In the genomic region with DNA sequence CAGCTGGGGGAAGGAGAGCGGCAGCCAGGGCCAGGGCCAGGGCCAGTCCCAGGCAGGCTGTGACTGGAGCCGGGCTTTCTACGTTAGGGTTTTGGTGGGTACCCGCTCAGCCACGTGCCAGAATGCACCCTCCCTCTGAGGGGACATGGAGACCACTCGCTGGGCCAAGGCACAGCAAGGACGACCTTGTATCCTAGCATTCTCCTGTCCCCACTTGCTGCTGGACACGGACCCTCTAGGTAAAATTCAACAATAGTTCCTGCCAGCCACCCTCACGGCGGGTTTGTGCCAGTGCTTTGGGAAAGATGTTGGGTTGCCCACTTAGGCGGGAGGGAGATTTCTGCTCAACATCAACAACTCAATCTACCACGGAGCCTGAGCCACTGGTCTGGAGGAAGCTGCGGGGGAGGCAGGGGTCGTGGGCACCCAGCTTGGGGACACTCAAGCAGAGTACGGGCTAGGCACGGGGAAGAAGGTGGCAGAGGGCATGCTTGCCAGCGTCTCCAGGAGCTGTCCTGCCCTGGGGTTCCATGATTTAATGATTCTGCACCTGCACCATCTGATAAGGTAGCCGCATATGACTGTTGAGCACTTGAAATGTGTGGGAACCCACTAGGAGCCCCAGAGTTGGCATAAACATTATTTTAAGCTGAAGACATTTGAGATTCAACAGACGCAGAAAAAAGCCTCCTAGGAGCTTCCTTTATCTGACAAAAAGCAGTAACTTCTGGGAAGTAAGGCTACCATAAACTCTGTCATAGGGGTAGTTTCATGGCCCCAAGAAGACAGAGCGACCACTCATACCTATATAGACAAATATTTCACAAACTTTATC, we compare ENCODE assay signal across 10 cellular contexts. TPM values are rescaled to one million over a fixed set of nuclear protein-coding genes. Genes with fewer than 3 reads are reported as not detected.
DNase-seq lines count a peak whose midpoint lies in the region; ATAC-seq, FAIRE-seq and TF ChIP-seq lines count a peak whose summit lies in the region.
"Had no signal": no experiment of that assay in that cellular context is flagged by ENCODE, and none has a peak within 500 bp of the region (broad histone marks: within the 10 kb centered on the region; RNA-seq: fewer than 3 reads in every experiment).

No MANE protein-coding gene starts in this region.

- peaks cover 8% of the 10 kb centered on the region for H3K4me1 ChIP-seq in GM12878 (ENCODE audit: control insufficient read depth, insufficient read depth, low read length)
- H3K4me1 ChIP-seq in lower lobe of right lung, result peaks cover 52% of the 10 kb centered on the region
- H3K4me1 ChIP-seq in smooth muscle cell (ENCODE audit: low read depth), result peaks cover 48% of the 10 kb centered on the region
- H3K4me1 ChIP-seq in small intestine (ENCODE audit: control insufficient read depth in 2 of 2, insufficient read depth in 1 of 2, low read depth in 1 of 2, low read length in 1 of 2), result peaks cover 2 to 14% of the 10 kb centered on the region in 2 donors

- FAIRE-seq in GM12891 (lab: Jason Lieb, UNC) (peak; percentile 48), GM12878 (lab: Jason Lieb, UNC) (no peak), small intestine (lab: Jason Lieb, UNC) (no peak)
- FAIRE-seq: D721Med had no signal

- CTCF ChIA-PET in GM12878 (lab: Yijun Ruan, JAX), result no interaction called here

- TF ChIP-seq CTCF in GM12878 (IDR thresholded peaks at IDR 0.05 in 2 of 3, conservative IDR thresholded peaks at IDR 0.05 in 1 of 3; ENCODE audit: control insufficient read depth in 2 of 3, extremely low read depth in 1 of 3, insufficient read depth in 1 of 3, low read depth in 3 of 3, low read length in 3 of 3), result no peak
- TF ChIP-seq CTCF in lower lobe of right lung (IDR thresholded peaks at IDR 0.05), result no peak
- TF ChIP-seq CTCF in smooth muscle cell (IDR thresholded peaks at IDR 0.05; ENCODE audit: borderline replicate concordance, insufficient read depth, poor library complexity, severe bottlenecking), result no peak
- TF ChIP-seq CTCF in HFFc6 (IDR thresholded peaks at IDR 0.05), result no peak

- peaks cover 26% of the 10 kb centered on the region for H3F3A ChIP-seq in smooth muscle cell (ENCODE audit: low read depth)

- POLR2A ChIA-PET in GM12878 (lab: Charles Lee), result interaction anchor here (0.7 kb wide), 1 partner anchor 18 kb away, joined by 6 read pairs; no protein-coding TSS in a partner anchor

- H3K4me3 ChIP-seq in GM12878 (no peak overlapping the region), lower lobe of right lung (peak overlapping the region; percentile 48), smooth muscle cell (peak overlapping the region; percentile 41), small intestine (ENCODE audit: low read depth in 1 of 2, low read length in 2 of 2) (no peak overlapping the region)

- H3K9ac ChIP-seq in GM12878 (ENCODE audit: control insufficient read depth, insufficient read depth, low read length) (no peak overlapping the region; the same call in 1 of the 2 replicates), smooth muscle cell (ENCODE audit: low read depth) (no peak overlapping the region)

- TF ChIP-seq POLR2A in GM12891 (IDR thresholded peaks at IDR 0.05; ENCODE audit: low read depth, low read length) (no peak), GM12878 (IDR thresholded peaks at IDR 0.05; ENCODE audit: low read depth, low read length) (no peak)

- TF ChIP-seq RAD21 in GM12878 (IDR thresholded peaks at IDR 0.05; ENCODE audit: insufficient read depth, low read depth, low read length), result no peak

- H3K4me3 Mint-ChIP-seq in HFFc6, result no peak overlapping the region

- H4K20me1 ChIP-seq in GM12878 (ENCODE audit: control insufficient read depth, insufficient read depth) (no peaks in the 10 kb centered on the region; the same call in 1 of the 2 replicates), smooth muscle cell (ENCODE audit: low read depth) (no peaks in the 10 kb centered on the region)

- intact Hi-C loops in GM12878 (cut with micrococcal nuclease; ENCODE audit: unreplicated experiment) (no loop called here), lower lobe of right lung (cut with DNase I) (no loop called here)

- in situ Hi-C loops in GM12878 (cut with MboI), result no loop called here

- H3K27ac Mint-ChIP-seq in HFFc6, result no peak overlapping the region

- ATAC-seq in GM12878 (no peak), lower lobe of right lung (no peak), HG03354 (IDR thresholded peaks at IDR 0.05; ENCODE audit: poor library complexity, severe bottlenecking, unreplicated experiment) (no peak), HG03280 (IDR thresholded peaks at IDR 0.05; ENCODE audit: unreplicated experiment) (no peak)

- H3K79me2 ChIP-seq in GM12878 (ENCODE audit: control insufficient read depth, insufficient read depth, low read length), result no peaks in the 10 kb centered on the region
- no peaks in the 10 kb centered on the region for H3K79me2 ChIP-seq in smooth muscle cell (ENCODE audit: low read depth)

- H3K4me1 Mint-ChIP-seq in HFFc6 (ENCODE audit: low read depth), result peaks cover 35% of the 10 kb centered on the region

- BruUV-seq in GM12878 (replicated peaks; lab: Mats Ljungman, UMichigan), result no TSS peak

- DNase-seq in GM12891 (ENCODE audit: insufficient read length, low spot score) (no peak), GM12878 (ENCODE audit: low read depth, low spot score) (no peak), lower lobe of right lung (no peak), smooth muscle cell (lab: John Stamatoyannopoulos, UW; ENCODE audit: unreplicated experiment) (no peak), small intestine (no peak), HFFc6 (no peak)
- DNase-seq: stimulated activated naive CD4-positive, alpha-beta T cell treated with Interleukin-2 at 50 U/mL for 16 hours had no signal

- TF ChIP-seq EP300 in GM12878 (IDR thresholded peaks at IDR 0.05; ENCODE audit: borderline replicate concordance in 1 of 2, control insufficient read depth in 1 of 2, low read depth in 2 of 2, low read length in 2 of 2), result no peak

- H3K27ac ChIP-seq in GM12878 (ENCODE audit: control insufficient read depth, insufficient read depth), result no peak overlapping the region
- peak overlapping the region; percentile 77 for H3K27ac ChIP-seq in lower lobe of right lung
- no peak overlapping the region for H3K27ac ChIP-seq in smooth muscle cell (ENCODE audit: low read depth)
- H3K27ac ChIP-seq in small intestine (ENCODE audit: low read depth in 1 of 2, low read length in 1 of 2), result peak overlapping the region in 1 of 2 donors; percentile 64

- no peaks in the 10 kb centered on the region for H3K27me3 ChIP-seq in GM12878 (replicated peaks in 1 of 2; ENCODE audit: control insufficient read depth in 2 of 2, insufficient read depth in 2 of 2, low read length in 1 of 2)
- no peaks in the 10 kb centered on the region for H3K27me3 ChIP-seq in lower lobe of right lung (ENCODE audit: low read depth)
- no peaks in the 10 kb centered on the region for H3K27me3 ChIP-seq in smooth muscle cell (ENCODE audit: low read depth)
- no peaks in the 10 kb centered on the region for H3K27me3 ChIP-seq in small intestine (ENCODE audit: control insufficient read depth in 2 of 2, insufficient read depth in 2 of 2, low read length in 2 of 2)

- no peaks in the 10 kb centered on the region for H3K9me3 Mint-ChIP-seq in HFFc6

- no peaks in the 10 kb centered on the region for H3K36me3 ChIP-seq in GM12878 (ENCODE audit: control insufficient read depth in 2 of 2, insufficient read depth in 2 of 2, low read length in 1 of 2)
- H3K36me3 ChIP-seq in lower lobe of right lung, result no peaks in the 10 kb centered on the region
- no peaks in the 10 kb centered on the region for H3K36me3 ChIP-seq in smooth muscle cell (ENCODE audit: low read depth)
- no peaks in the 10 kb centered on the region for H3K36me3 ChIP-seq in small intestine (ENCODE audit: control insufficient read depth in 2 of 2, insufficient read depth in 2 of 2, low read length in 2 of 2)

- 48% methylated on average over 20 of the region's 20 CpGs for WGBS in GM12878 (ENCODE audit: insufficient coverage, insufficient replicate concordance, low lambda C conversion rate, missing lambda C conversion rate)
- 54% methylated on average over 20 of the region's 20 CpGs for WGBS in smooth muscle cell (ENCODE audit: low lambda C conversion rate)
- 61 to 79% (median 69%) methylated on average over 18 to 20 of the region's 20 CpGs for WGBS in small intestine, 3 donors

- H3K9me3 ChIP-seq in GM12878 (replicated peaks; ENCODE audit: control insufficient read depth, insufficient read depth, low read length) (no peaks in the 10 kb centered on the region), lower lobe of right lung (no peaks in the 10 kb centered on the region), smooth muscle cell (replicated peaks; ENCODE audit: low read depth) (no peaks in the 10 kb centered on the region), small intestine (ENCODE audit: control insufficient read depth, low read depth) (no peaks in the 10 kb centered on the region)

- RAD21 ChIA-PET in GM12878 (lab: Charles Lee; ENCODE audit: unreplicated experiment), result interaction anchor here (1.4 kb wide), 1 partner anchor 21 kb away, joined by 3 read pairs; no protein-coding TSS in a partner anchor

- H3K36me3 Mint-ChIP-seq in HFFc6 (ENCODE audit: low read depth), result no peaks in the 10 kb centered on the region

- peaks cover 14% of the 10 kb centered on the region for H3K27me3 Mint-ChIP-seq in HFFc6 (ENCODE audit: insufficient read depth)

- peak overlapping the region; percentile 33; the same call in 1 of the 2 replicates for H2AFZ ChIP-seq in GM12878 (ENCODE audit: control insufficient read depth, low read depth, low read length)
- H2AFZ ChIP-seq in smooth muscle cell (ENCODE audit: low read depth), result no peak overlapping the region

- H3K4me2 ChIP-seq in GM12878 (ENCODE audit: control insufficient read depth, insufficient read depth) (peak overlapping the region; percentile 11; the same call in 1 of the 2 replicates), smooth muscle cell (peak overlapping the region; percentile 83)

- SMC1A ChIA-PET in GM12878 (lab: Charles Lee; ENCODE audit: uncharacterized antibody, unreplicated experiment), result interaction anchor here (1.0 kb wide), 1 partner anchor 12 kb away, joined by 3 read pairs; no protein-coding TSS in a partner anchor

RNA-seq across cellular contexts. Expression of gene C15orf39, which starts 22.5 kb away (rescaled TPM):
- polyA plus RNA-seq in GM12891 (2012; ENCODE audit: low read depth, missing spikeins), result 41.0 TPM
- 108 and 121 TPM in 2 replicates for total RNA-seq in GM12878 (2013; cell fraction: nucleolus; rRNA removed)
- total RNA-seq in GM12878 (2014; rRNA removed) (38.5 and 48.8 TPM in 2 replicates), GM12878 (2014; rRNA removed; fragmentation: Illumina TruSeq; extraction: Trizol) (15.2 and 18.1 TPM in 2 replicates), GM12878 (2021) (128 and 139 TPM in 2 replicates), lower lobe of right lung (36.3 TPM), smooth muscle cell (7.6 and 8.4 TPM in 2 replicates)
- 33.7 TPM for polyA plus RNA-seq in GM12878 (2011; ENCODE audit: low read depth)
- polyA plus RNA-seq in GM12878 (2011; rRNA removed) (3.2 and 10.2 TPM in 2 replicates), GM12878 (2014; fragmentation: Illumina TruSeq; extraction: Trizol) (10.5 and 31.2 TPM in 2 replicates), GM12878 (2014; fragmentation: Nextera tagmentation; extraction: Ambion mirVana) (1 to 10 TPM; 2.3 to 4.9 TPM), GM12878 (2014; rRNA removed) (40.6 and 54.3 TPM in 2 replicates), GM12878 (2016; fragmentation: Nextera tagmentation; extraction: Ambion mirVana) (10 to 100 TPM; 34.7 to 39.0 TPM), smooth muscle cell (9.3 and 9.7 TPM in 2 replicates), small intestine (10 to 100 TPM in 1 of 3 donors, 1 to 10 TPM in 2; 6.5 to 16.9 (median 6.9) TPM)
- polyA plus RNA-seq in GM12878 (2011; cell fraction: cytosol; rRNA removed), result 15.1 and 18.0 TPM in 2 replicates
- 44.7 and 61.7 TPM in 2 replicates for polyA plus RNA-seq in GM12878 (2011; cell fraction: nucleus; rRNA removed)
- polyA plus RNA-seq in GM12878 (2012), result 64.9 and 75.4 TPM in 2 replicates
- polyA minus RNA-seq in GM12878 (2011; rRNA and poly(A)+ RNA removed), result 29.1 and 50.3 TPM in 2 replicates
- 37.0 and 37.7 TPM in 2 replicates for polyA minus RNA-seq in GM12878 (2011; cell fraction: cytosol; rRNA and poly(A)+ RNA removed)
- 39.8 and 79.0 TPM in 2 replicates for polyA minus RNA-seq in GM12878 (2011; cell fraction: nucleus; rRNA and poly(A)+ RNA removed)
- total RNA-seq in HFFc6 (2021; fragmentation: NEBNext Ultra II Directional; extraction: Animal tissue kit (Norgen Biotek cat#: 25700)), result 10 to 100 TPM in 5 of 6 experiments, 1 to 10 TPM in 1; 8.8 to 14.8 (median 12.0) TPM

Comparison
In these comparisons a context has a peak if more than half of its experiments do, and no peak if none do; other contexts are left out.
1. H3K4me3 ChIP-seq: peak in lower lobe of right lung (single experiment) and smooth muscle cell (single experiment); none in GM12878 (single experiment) and small intestine (0 of 2).